ENCODE assay signal across 13 cellular contexts in genomic region chr7:144787127-144787526, GRCh38. TPM values are rescaled to one million over a fixed set of nuclear protein-coding genes. Genes with fewer than 3 reads are reported as not detected.
DNase-seq lines count a peak whose midpoint lies in the region; ATAC-seq, FAIRE-seq and TF ChIP-seq lines count a peak whose summit lies in the region.
"Had no signal": no experiment of that assay in that cellular context is flagged by ENCODE, and none has a peak within 500 bp of the region (broad histone marks: within the 10 kb centered on the region; RNA-seq: fewer than 3 reads in every experiment).

No MANE protein-coding gene starts in this region.

- H3K9me3 ChIP-seq in SK-N-SH (no peaks in the 10 kb centered on the region), OCI-LY1 (ENCODE audit: low read length) (no peaks in the 10 kb centered on the region), endothelial cell of umbilical vein (replicated peaks; ENCODE audit: control insufficient read depth, insufficient read depth, low read length) (no peaks in the 10 kb centered on the region)
- H3K9me3 ChIP-seq: Caco-2, mucosa of descending colon had no signal

- CTCF ChIA-PET in SK-N-SH (lab: Yijun Ruan, JAX) = interaction anchor here (0.6 to 1.4 kb wide), 4 partner anchors 10 to 49 kb away, joined by 3 to 4 read pairs (median 3); no protein-coding TSS in a partner anchor
- CTCF ChIA-PET in endothelial cell of umbilical vein (lab: Charles Lee) = interaction anchor here (0.5 to 5.7 kb wide), 12 partner anchors 11 to 333 kb away, joined by 3 to 58 read pairs (median 4); no protein-coding TSS in a partner anchor

- TF ChIP-seq POLR2A in endothelial cell of umbilical vein (IDR thresholded peaks at IDR 0.05; ENCODE audit: low read depth, low read length) (no peak), GM18505 (IDR thresholded peaks at IDR 0.05; ENCODE audit: borderline replicate concordance, extremely low read depth, insufficient read depth, insufficient read length) (no peak)

- H3K79me2 ChIP-seq in SK-N-SH (ENCODE audit: insufficient read depth) (no peaks in the 10 kb centered on the region), OCI-LY1 (ENCODE audit: insufficient read depth, low read length) (no peaks in the 10 kb centered on the region), endothelial cell of umbilical vein (ENCODE audit: control insufficient read depth, insufficient read depth, low read length) (no peaks in the 10 kb centered on the region)

- POLR2A ChIA-PET in SK-N-SH (lab: Yijun Ruan, JAX) = no interaction called here
- POLR2A ChIA-PET in endothelial cell of umbilical vein (lab: Charles Lee) = no interaction called here

- H3K9me1 ChIP-seq in endothelial cell of umbilical vein (replicated peaks; ENCODE audit: control insufficient read depth, extremely low read depth, insufficient read depth, low read length) = no peaks in the 10 kb centered on the region

- no peak overlapping the region for H3K4me2 ChIP-seq in SK-N-SH
- H3K4me2 ChIP-seq in OCI-LY1 (ENCODE audit: low read length) = no peak overlapping the region
- no peak overlapping the region for H3K4me2 ChIP-seq in endothelial cell of umbilical vein (ENCODE audit: insufficient read depth, low read length)

- H3K9ac ChIP-seq in SK-N-SH (no peak overlapping the region), OCI-LY1 (ENCODE audit: low read length) (no peak overlapping the region), endothelial cell of umbilical vein (replicated peaks; ENCODE audit: extremely low read depth, insufficient read depth, low read length) (no peak overlapping the region)

- no TSS peak for BruUV-seq in endothelial cell of umbilical vein (replicated peaks; lab: Mats Ljungman, UMichigan)

- ATAC-seq in SK-N-SH treated with all-trans-retinoic acid at 6 μM for 48 hours (no peak), GM18505 (IDR thresholded peaks at IDR 0.05; ENCODE audit: unreplicated experiment) (no peak), GM21390 (IDR thresholded peaks at IDR 0.05; ENCODE audit: unreplicated experiment) (no peak)
- no peak for ATAC-seq in stimulated activated naive CD8-positive, alpha-beta T cell treated with anti-CD3 and anti-CD28 coated beads, Interleukin-15, Interleukin-2, amounts not matched to agents 100 U/mL and 50 U/mL, for 24 hours
- ATAC-seq: mucosa of descending colon had no signal

- intact Hi-C loops in endothelial cell of umbilical vein (cut with micrococcal nuclease) = loop anchor here (1.0 to 2.0 kb wide), 4 partner anchors 48 to 332 kb away; no protein-coding TSS in a partner anchor

- DNase-seq in SK-N-SH (no peak), endothelial cell of umbilical vein (ENCODE audit: low read depth, low spot score) (peak; percentile 29), retinal pigment epithelial cell (ENCODE audit: low read depth) (no peak)
- no peak for DNase-seq in stimulated activated naive CD8-positive, alpha-beta T cell treated with anti-CD3 and anti-CD28 coated beads, Interleukin-15, Interleukin-2, amounts not matched to agents 100 U/mL and 50 U/mL, for 24 hours
- DNase-seq: aorta, foreskin melanocyte, mucosa of descending colon, NCI-H1048 had no signal

- H2AFZ ChIP-seq in SK-N-SH (ENCODE audit: low read depth) (no peak overlapping the region), OCI-LY1 (ENCODE audit: low read length) (no peak overlapping the region), endothelial cell of umbilical vein (ENCODE audit: low read depth, low read length) (no peak overlapping the region)

- TF ChIP-seq EP300 in SK-N-SH (IDR thresholded peaks at IDR 0.05; ENCODE audit: borderline replicate concordance in 1 of 2, low read depth in 1 of 2, low read length in 1 of 2) = no peak

- H3K4me1 ChIP-seq in SK-N-SH (ENCODE audit: control insufficient read depth in 1 of 2, insufficient read depth in 2 of 2, low read depth in 1 of 2, low read length in 1 of 2) = no peaks in the 10 kb centered on the region
- H3K4me1 ChIP-seq in OCI-LY1 (ENCODE audit: insufficient read depth, low read length, severe bottlenecking) = no peaks in the 10 kb centered on the region
- H3K4me1 ChIP-seq in endothelial cell of umbilical vein (ENCODE audit: control insufficient read depth, extremely low read depth, insufficient read depth, low read length) = no peaks in the 10 kb centered on the region

- no peaks in the 10 kb centered on the region for H3K9me2 ChIP-seq in SK-N-SH
- no peaks in the 10 kb centered on the region for H3K9me2 ChIP-seq in OCI-LY1 (ENCODE audit: low read depth, low read length)

- TF ChIP-seq CTCF in SK-N-SH (IDR thresholded peaks at IDR 0.05) (no peak), OCI-LY1 (IDR thresholded peaks at IDR 0.05; ENCODE audit: low read length) (peak; percentile 20; the same call in 1 of the 2 replicates), endothelial cell of umbilical vein (IDR thresholded peaks at IDR 0.05; ENCODE audit: extremely low read depth in 1 of 2, insufficient read depth in 1 of 2, low read depth in 1 of 2, low read length in 2 of 2) (peak in 1 of 2 donors; percentile 21), retinal pigment epithelial cell (conservative IDR thresholded peaks at IDR 0.05; ENCODE audit: low read depth, low read length) (peak; percentile 53)

- WGBS in SK-N-SH (ENCODE audit: low lambda C conversion rate) = 22% methylated on average over 2 of the region's 2 CpGs

- no peak overlapping the region for H3K27ac ChIP-seq in SK-N-SH (ENCODE audit: low read depth in 2 of 2, low read length in 1 of 2)
- no peak overlapping the region for H3K27ac ChIP-seq in OCI-LY1 (ENCODE audit: low read depth, low read length, poor library complexity, severe bottlenecking)
- H3K27ac ChIP-seq in endothelial cell of umbilical vein (ENCODE audit: insufficient read depth, low read depth, low read length) = no peak overlapping the region

- dilution Hi-C loops in endothelial cell of umbilical vein (cut with MboI; ENCODE audit: extremely low pct_ligation_motif_present, low sequenced_read_pairs) = no loop called here

- H3K27me3 ChIP-seq in SK-N-SH (ENCODE audit: insufficient read depth) (no peaks in the 10 kb centered on the region), OCI-LY1 (ENCODE audit: insufficient read depth, low read length) (no peaks in the 10 kb centered on the region), endothelial cell of umbilical vein (ENCODE audit: control insufficient read depth in 2 of 2, insufficient read depth in 2 of 2, low read length in 2 of 2) (no peaks in the 10 kb centered on the region)

- peak; percentile 17; the same call in 1 of the 2 replicates for TF ChIP-seq RAD21 in SK-N-SH (IDR thresholded peaks at IDR 0.05; ENCODE audit: low read length)

- H3F3A ChIP-seq in SK-N-SH (replicated peaks; ENCODE audit: insufficient read depth) (peaks cover 3% of the 10 kb centered on the region), OCI-LY1 (ENCODE audit: insufficient read depth, low read length) (no peaks in the 10 kb centered on the region)

- FAIRE-seq in endothelial cell of umbilical vein (lab: Jason Lieb, UNC) = no peak

- H4K20me1 ChIP-seq in SK-N-SH (ENCODE audit: insufficient read depth) (no peaks in the 10 kb centered on the region), OCI-LY1 (ENCODE audit: insufficient read depth, low read length) (no peaks in the 10 kb centered on the region), endothelial cell of umbilical vein (replicated peaks; ENCODE audit: control insufficient read depth, extremely low read depth, insufficient read depth, low read length) (no peaks in the 10 kb centered on the region)

- H3K36me3 ChIP-seq in SK-N-SH (replicated peaks in 1 of 2; ENCODE audit: control insufficient read depth in 1 of 2, insufficient read depth in 2 of 2, low read length in 1 of 2) (no peaks in the 10 kb centered on the region), OCI-LY1 (ENCODE audit: insufficient read depth, low read length) (no peaks in the 10 kb centered on the region), endothelial cell of umbilical vein (ENCODE audit: control insufficient read depth in 2 of 2, extremely low read depth in 1 of 2, insufficient read depth in 2 of 2, low read length in 2 of 2) (no peaks in the 10 kb centered on the region)

- H3K4me3 ChIP-seq in SK-N-SH (ENCODE audit: low read depth in 2 of 2, low read length in 1 of 2) (no peak overlapping the region), OCI-LY1 (ENCODE audit: low read depth, low read length, poor library complexity, severe bottlenecking) (no peak overlapping the region), endothelial cell of umbilical vein (replicated peaks in 1 of 3; ENCODE audit: insufficient read depth in 1 of 3, low read depth in 1 of 3, low read length in 3 of 3) (no peak overlapping the region), retinal pigment epithelial cell (ENCODE audit: low read length) (no peak overlapping the region)
- H3K4me3 ChIP-seq: mucosa of descending colon had no signal

TF ChIP-seq in SK-N-SH, 30 proteins besides CTCF, POLR2A, EP300 and RAD21 (continues in another document):
- no peak for TF ChIP-seq NFIC (IDR thresholded peaks at IDR 0.05; ENCODE audit: borderline replicate concordance)
- no peak for TF ChIP-seq SIN3A (IDR thresholded peaks at IDR 0.05; ENCODE audit: borderline replicate concordance, low read depth, low read length)
- no peak for TF ChIP-seq TEAD4 (IDR thresholded peaks at IDR 0.05; ENCODE audit: borderline replicate concordance, insufficient read depth)
- no peak for TF ChIP-seq SMC3 (IDR thresholded peaks at IDR 0.05; ENCODE audit: low read depth, low read length)

TF ChIP-seq in SK-N-SH treated with all-trans-retinoic acid at 6 μM for 48 hours, 23 proteins besides CTCF, POLR2A, EP300 and RAD21:
- TF ChIP-seq TOX (CRISPR knock-in tag; IDR thresholded peaks at IDR 0.05; ENCODE audit: borderline replicate concordance) = no peak

TF ChIP-seq in endothelial cell of umbilical vein, 7 proteins besides CTCF, POLR2A, EP300 and RAD21 (continues in another document):
- TF ChIP-seq JUN (IDR thresholded peaks at IDR 0.05; ENCODE audit: borderline replicate concordance, insufficient read depth, insufficient read length, low read depth) = no peak
- no peak for TF ChIP-seq GATA2 (IDR thresholded peaks at IDR 0.05; ENCODE audit: insufficient read depth, insufficient read length, low read depth, low read length)
- no peak for TF ChIP-seq MAX (IDR thresholded peaks at IDR 0.05; ENCODE audit: insufficient read depth, insufficient read length)

RNA-seq across cellular contexts. Expression of gene TPK1, which starts 48.7 kb away (rescaled TPM):
- polyA plus RNA-seq in SK-N-SH (2012; rRNA removed) (3.0 and 3.3 TPM in 2 replicates), endothelial cell of umbilical vein (6.9 and 7.5 TPM in 2 replicates)
- 3.1 and 4.4 TPM in 2 replicates for polyA plus RNA-seq in SK-N-SH (2012; cell fraction: cytosol; rRNA removed)
- polyA plus RNA-seq in SK-N-SH (2012; cell fraction: nucleus; rRNA removed) = 3.0 TPM in 2 replicates
- total RNA-seq in endothelial cell of umbilical vein = 8.3 and 9.3 TPM in 2 replicates
- 6.1 and 6.6 TPM in 2 replicates for polyA plus RNA-seq in endothelial cell of umbilical vein (2011; cell fraction: cytosol; rRNA removed)
- polyA plus RNA-seq in endothelial cell of umbilical vein (2011; cell fraction: nucleus; rRNA removed) = 4.7 and 8.0 TPM in 2 replicates
- 7.4 and 10.3 TPM in 2 replicates for polyA plus RNA-seq in endothelial cell of umbilical vein (2012)
- 20.2 and 25.8 TPM in 2 replicates for polyA minus RNA-seq in endothelial cell of umbilical vein
- polyA minus RNA-seq in endothelial cell of umbilical vein (2011; cell fraction: cytosol; rRNA and poly(A)+ RNA removed) = 1.3 TPM
- 24.5 and 26.4 TPM in 2 replicates for polyA minus RNA-seq in endothelial cell of umbilical vein (2011; cell fraction: nucleus; rRNA and poly(A)+ RNA removed)
